Comparison of ENCODE assay signal across 11 cellular contexts in genomic region chr2:162243305-162243693, GRCh38. TPM values are rescaled to one million over a fixed set of nuclear protein-coding genes. Genes with fewer than 3 reads are reported as not detected.
A peak's percentile ranks its signal among the peaks of the same experiment; 100 is the strongest.
DNase-seq lines count a peak whose midpoint lies in the region; ATAC-seq, FAIRE-seq and TF ChIP-seq lines count a peak whose summit lies in the region.
"Had no signal": no experiment of that assay in that cellular context is flagged by ENCODE, and none has a peak within 500 bp of the region (broad histone marks: within the 10 kb centered on the region; RNA-seq: fewer than 3 reads in every experiment).

FAP (minus strand) TSS chr2:162243445; CDS start chr2:162243327, 118 bp downstream.

- H3K27ac ChIP-seq in muscle layer of colon (ENCODE audit: low read depth, low read length) (peak within 1 kb of the TSS; percentile 1), urinary bladder (ENCODE audit: low read depth) (no peak within 1 kb of the TSS)

- no peaks in the 10 kb centered on the region for H3K27me3 ChIP-seq in muscle layer of colon (ENCODE audit: control insufficient read depth in 1 of 2, insufficient read depth in 2 of 2, low read length in 2 of 2)

- no peak for TF ChIP-seq CTCF in GM10248 (IDR thresholded peaks at IDR 0.05; ENCODE audit: control extremely low read depth, extremely low read depth, low read depth, missing control alignments)

- no peaks in the 10 kb centered on the region for H3K36me3 ChIP-seq in muscle layer of colon (ENCODE audit: insufficient read depth, low read length)
- no peaks in the 10 kb centered on the region for H3K36me3 ChIP-seq in urinary bladder (ENCODE audit: insufficient read depth)

- no peaks in the 10 kb centered on the region for H3K9me3 ChIP-seq in muscle layer of colon (ENCODE audit: low read length)

- H3K9ac ChIP-seq in muscle layer of colon (ENCODE audit: low read length), result no peak within 1 kb of the TSS

- 14% methylated on average over 6 of the region's 6 CpGs for WGBS in urinary bladder

- DNase-seq in MV-4-11 (lab: John Stamatoyannopoulos, UW) (peak; percentile 4), hippocampal formation (lab: John Stamatoyannopoulos, UW) (no peak), GM10248 (ENCODE audit: extremely low spot score) (no peak), SW480 (ENCODE audit: low spot score) (no peak)
- DNase-seq: activated CD4-positive, CD25-positive, alpha-beta regulatory T cell treated with anti-CD3 and anti-CD28 coated beads, Interleukin-2, amount 50 U/mL, for 72 hours; NCI-H774 had no signal

- H3K4me3 ChIP-seq in muscle layer of colon (ENCODE audit: low read depth in 1 of 2, low read length in 2 of 2) (peak within 1 kb of the TSS in 1 of 2 donors; percentile 20), urinary bladder (ENCODE audit: low read depth, low read length) (peak within 1 kb of the TSS; percentile 7)

- CTCF ChIA-PET in GM10248 (lab: Yijun Ruan, JAX), result interaction anchor here (3.4 to 6.8 kb wide), 2 partner anchors 9 to 23 kb away, joined by 11 to 58 read pairs; no protein-coding TSS in a partner anchor

- H3K4me1 ChIP-seq in muscle layer of colon (ENCODE audit: insufficient read depth, low read length) (peaks cover 33% of the 10 kb centered on the region), urinary bladder (ENCODE audit: insufficient read depth) (no peaks in the 10 kb centered on the region)

- ATAC-seq in HG03342 (IDR thresholded peaks at IDR 0.05; ENCODE audit: unreplicated experiment), result no peak

- POLR2A ChIA-PET in GM10248 (lab: Yijun Ruan, JAX), result no interaction called here

- FAIRE-seq in endometrium (lab: Jason Lieb, UNC), result peak; percentile 95
- FAIRE-seq: bronchial epithelial cell had no signal

RNA-seq across cellular contexts. Expression of gene FAP, which starts in this region (rescaled TPM):
- 57.7 TPM for total RNA-seq in urinary bladder
- polyA plus RNA-seq in urinary bladder, result 2.2 TPM
